In genomic region chr7:80773787-80774508, GRCh38 we compare ENCODE assay signal across 21 cellular contexts.
A peak's percentile ranks its signal among the peaks of the same experiment; 100 is the strongest.
DNase-seq lines count a peak whose midpoint lies in the region; TF ChIP-seq lines count a peak whose summit lies in the region.
"Had no signal": no experiment of that assay in that cellular context is flagged by ENCODE, and none has a peak within 500 bp of the region (broad histone marks: within the 10 kb centered on the region; RNA-seq: fewer than 3 reads in every experiment).

No MANE protein-coding gene starts in this region.

- H3K9me2 ChIP-seq in MM.1S (replicated peaks; ENCODE audit: insufficient read depth, low read length), result no peaks in the 10 kb centered on the region

- peaks cover 24% of the 10 kb centered on the region for H3K4me1 Mint-ChIP-seq in MCF 10A (ENCODE audit: insufficient read depth, unreplicated experiment)

- DNase-seq in MCF 10A (ENCODE audit: unreplicated experiment) (no peak), breast epithelium (ENCODE audit: low spot score in 2 of 2) (no peak), MM.1S (no peak), esophagus muscularis mucosa (ENCODE audit: extremely low spot score) (no peak), suprapubic skin (ENCODE audit: low spot score in 2 of 2) (no peak), ovary (no peak), esophagus squamous epithelium (lab: John Stamatoyannopoulos, UW) (no peak), NCI-H1930 (lab: John Stamatoyannopoulos, UW) (no peak)
- DNase-seq: adrenal gland; colonic mucosa; effector memory CD8-positive, alpha-beta T cell; H7; MV-4-11; NCI-H1694; PC-9; SJCRH30; small intestine; stimulated activated CD4-positive, alpha-beta T cell treated with anti-CD3 and anti-CD28 coated beads, Interleukin-2, amount 100 ng/mL, for 24 hours had no signal

- intact Hi-C loops in MCF 10A (cut with micrococcal nuclease), result no loop called here
- intact Hi-C loops in breast epithelium (cut with DNase I; ENCODE audit: low total_unique reads), result loop anchor here (2.0 kb wide), 1 partner anchor 29 kb away; no protein-coding TSS in a partner anchor
- intact Hi-C loops in esophagus muscularis mucosa (cut with DNase I), result no loop called here
- intact Hi-C loops in ovary (cut with DNase I), result no loop called here
- intact Hi-C loops in esophagus squamous epithelium (cut with DNase I), result no loop called here

- TF ChIP-seq POLR2A in breast epithelium (IDR thresholded peaks at IDR 0.05), result no peak
- TF ChIP-seq POLR2A in esophagus muscularis mucosa (IDR thresholded peaks at IDR 0.05; ENCODE audit: low read depth), result no peak
- TF ChIP-seq POLR2A in suprapubic skin (IDR thresholded peaks at IDR 0.05), result no peak
- TF ChIP-seq POLR2A in ovary (IDR thresholded peaks at IDR 0.05), result no peak
- no peak for TF ChIP-seq POLR2A in esophagus squamous epithelium (IDR thresholded peaks at IDR 0.05)

- BruUV-seq in MCF 10A (replicated peaks; lab: Mats Ljungman, UMichigan), result no TSS peak

- CTCF ChIA-PET in MCF 10A (lab: Yijun Ruan, JAX), result interaction anchor here (0.5 to 1.7 kb wide), 5 partner anchors 11 to 726 kb away, joined by 3 to 6 read pairs (median 3); no protein-coding TSS in a partner anchor

- no peaks in the 10 kb centered on the region for H3K9me3 Mint-ChIP-seq in MCF 10A (ENCODE audit: unreplicated experiment)
- H3K9me3 Mint-ChIP-seq: brain had no signal

- H3K36me3 ChIP-seq in breast epithelium, result no peaks in the 10 kb centered on the region
- H3K36me3 ChIP-seq in MM.1S (replicated peaks; ENCODE audit: insufficient read depth, low read length), result no peaks in the 10 kb centered on the region
- no peaks in the 10 kb centered on the region for H3K36me3 ChIP-seq in esophagus muscularis mucosa
- H3K36me3 ChIP-seq in suprapubic skin, result no peaks in the 10 kb centered on the region
- H3K36me3 ChIP-seq in ovary, result no peaks in the 10 kb centered on the region
- H3K36me3 ChIP-seq in esophagus squamous epithelium, result no peaks in the 10 kb centered on the region
- H3K36me3 ChIP-seq: adrenal gland; BLaER1 treated with 17β-estradiol and CSF1 and Interleukin-3, amounts not matched to agents 10 nM and 100 nM; colonic mucosa had no signal

- no peaks in the 10 kb centered on the region for H3K4me1 ChIP-seq in breast epithelium
- H3K4me1 ChIP-seq in MM.1S (ENCODE audit: low read length), result peaks cover 58% of the 10 kb centered on the region
- peaks cover 20 to 69% (median 64%) of the 10 kb centered on the region in 4 donors for H3K4me1 ChIP-seq in esophagus muscularis mucosa
- peaks cover 32% of the 10 kb centered on the region for H3K4me1 ChIP-seq in suprapubic skin
- H3K4me1 ChIP-seq in ovary (ENCODE audit: insufficient read depth), result no peaks in the 10 kb centered on the region
- peaks cover 8 to 53% (median 9%) of the 10 kb centered on the region in 3 donors for H3K4me1 ChIP-seq in esophagus squamous epithelium
- H3K4me1 ChIP-seq: adrenal gland, colonic mucosa, SJCRH30 had no signal

- H2AFZ ChIP-seq in MM.1S (ENCODE audit: low read length), result peak overlapping the region; percentile 35; the same call in 1 of the 2 replicates
- H2AFZ ChIP-seq: PC-9 had no signal

- no peak overlapping the region for H3K4me2 ChIP-seq in MM.1S (ENCODE audit: low read depth, low read length)
- H3K4me2 ChIP-seq: BLaER1 treated with 17β-estradiol and CSF1 and Interleukin-3, amounts not matched to agents 10 nM and 100 nM; KMS-11; PC-9 had no signal

- peak overlapping the region in 1 of 2 donors; percentile 3 for H3K27ac ChIP-seq in breast epithelium
- no peak overlapping the region for H3K27ac ChIP-seq in MM.1S (ENCODE audit: low read length)
- peak overlapping the region; percentile 22 to 71 (median 68) for H3K27ac ChIP-seq in esophagus muscularis mucosa (replicated peaks in 1 of 4)
- peak overlapping the region; percentile 12 for H3K27ac ChIP-seq in suprapubic skin
- no peak overlapping the region for H3K27ac ChIP-seq in ovary
- H3K27ac ChIP-seq in esophagus squamous epithelium, result peak overlapping the region in 2 of 4 donors; percentile 18 to 24
- H3K27ac ChIP-seq: adrenal gland; BLaER1 treated with 17β-estradiol and CSF1 and Interleukin-3, amounts not matched to agents 10 nM and 100 nM; colonic mucosa; KMS-11; PC-9; SJCRH30 had no signal

- WGBS in esophagus muscularis mucosa, result 33% methylated on average over 1 of the region's 1 CpG
- 54% methylated on average over 1 of the region's 1 CpG for WGBS in suprapubic skin
- WGBS in ovary, 3 donors, result 82 to 92% (median 85%) methylated on average over 1 of the region's 1 CpG
- WGBS in esophagus squamous epithelium, 2 donors, result 18 to 35% methylated on average over 1 of the region's 1 CpG

- H3K27ac Mint-ChIP-seq in MCF 10A (ENCODE audit: low read depth, unreplicated experiment), result peak overlapping the region; percentile 69
- H3K27ac Mint-ChIP-seq: brain; effector memory CD8-positive, alpha-beta T cell had no signal

- H3F3A ChIP-seq in MM.1S (ENCODE audit: insufficient read depth, low read length), result peaks cover 9% of the 10 kb centered on the region

- no peak overlapping the region for H3K9ac ChIP-seq in MM.1S (ENCODE audit: low read length)
- H3K9ac ChIP-seq: BLaER1 treated with 17β-estradiol and CSF1 and Interleukin-3, amounts not matched to agents 10 nM and 100 nM; KMS-11 had no signal

- TF ChIP-seq CTCF in MCF 10A (IDR thresholded peaks at IDR 0.05; ENCODE audit: unreplicated experiment), result no peak
- TF ChIP-seq CTCF in breast epithelium (IDR thresholded peaks at IDR 0.05), result no peak
- no peak for TF ChIP-seq CTCF in MM.1S (IDR thresholded peaks at IDR 0.05; ENCODE audit: low read length)
- TF ChIP-seq CTCF in esophagus muscularis mucosa (IDR thresholded peaks at IDR 0.05), result no peak
- TF ChIP-seq CTCF in suprapubic skin (IDR thresholded peaks at IDR 0.05), result no peak
- TF ChIP-seq CTCF in ovary (IDR thresholded peaks at IDR 0.05), result no peak
- TF ChIP-seq CTCF in esophagus squamous epithelium (IDR thresholded peaks at IDR 0.05), result no peak

- H3K27me3 Mint-ChIP-seq in MCF 10A (ENCODE audit: insufficient read depth, unreplicated experiment), result no peaks in the 10 kb centered on the region
- H3K27me3 Mint-ChIP-seq: effector memory CD8-positive, alpha-beta T cell had no signal

- H3K27me3 ChIP-seq in breast epithelium, result no peaks in the 10 kb centered on the region
- no peaks in the 10 kb centered on the region for H3K27me3 ChIP-seq in MM.1S (replicated peaks; ENCODE audit: insufficient read depth, low read length)
- no peaks in the 10 kb centered on the region for H3K27me3 ChIP-seq in esophagus muscularis mucosa
- no peaks in the 10 kb centered on the region for H3K27me3 ChIP-seq in suprapubic skin
- H3K27me3 ChIP-seq in ovary, result no peaks in the 10 kb centered on the region
- no peaks in the 10 kb centered on the region for H3K27me3 ChIP-seq in esophagus squamous epithelium
- H3K27me3 ChIP-seq: adrenal gland; BLaER1 treated with 17β-estradiol and CSF1 and Interleukin-3, amounts not matched to agents 10 nM and 100 nM; colonic mucosa; SJCRH30 had no signal

- no peak for TF ChIP-seq EP300 in esophagus muscularis mucosa (IDR thresholded peaks at IDR 0.05)
- TF ChIP-seq EP300 in suprapubic skin (IDR thresholded peaks at IDR 0.05), result no peak
- TF ChIP-seq EP300 in ovary (IDR thresholded peaks at IDR 0.05), result no peak

- peaks cover 56% of the 10 kb centered on the region for H3K36me3 Mint-ChIP-seq in MCF 10A (ENCODE audit: insufficient read depth, unreplicated experiment)
- H3K36me3 Mint-ChIP-seq: brain had no signal

- H3K9me3 ChIP-seq in breast epithelium (no peaks in the 10 kb centered on the region), MM.1S (replicated peaks; ENCODE audit: insufficient read depth, low read length) (no peaks in the 10 kb centered on the region), esophagus muscularis mucosa (no peaks in the 10 kb centered on the region), suprapubic skin (no peaks in the 10 kb centered on the region), ovary (no peaks in the 10 kb centered on the region), esophagus squamous epithelium (no peaks in the 10 kb centered on the region)
- H3K9me3 ChIP-seq: adrenal gland; BLaER1 treated with 17β-estradiol and CSF1 and Interleukin-3, amounts not matched to agents 10 nM and 100 nM; colonic mucosa; SJCRH30 had no signal

- H4K20me1 ChIP-seq in MM.1S (ENCODE audit: insufficient read depth, low read length), result no peaks in the 10 kb centered on the region
- H4K20me1 ChIP-seq: BLaER1 treated with 17β-estradiol and CSF1 and Interleukin-3, amounts not matched to agents 10 nM and 100 nM had no signal

- no peaks in the 10 kb centered on the region for H3K79me2 ChIP-seq in MM.1S (ENCODE audit: low read length)

- H3K4me3 ChIP-seq in breast epithelium (no peak overlapping the region), MM.1S (ENCODE audit: low read length) (no peak overlapping the region), esophagus muscularis mucosa (no peak overlapping the region), suprapubic skin (no peak overlapping the region), ovary (no peak overlapping the region), esophagus squamous epithelium (no peak overlapping the region)
- H3K4me3 ChIP-seq: adrenal gland; BLaER1 treated with 17β-estradiol and CSF1 and Interleukin-3, amounts not matched to agents 10 nM and 100 nM; colonic mucosa; PC-9; SJCRH30 had no signal

- POLR2A ChIA-PET in MCF 10A (lab: Yijun Ruan, JAX), result interaction anchor here (1.0 to 1.8 kb wide), 5 partner anchors 14 to 51 kb away, joined by 3 to 6 read pairs (median 4); no protein-coding TSS in a partner anchor

- H3K4me3 Mint-ChIP-seq in MCF 10A (ENCODE audit: unreplicated experiment), result no peak overlapping the region
- H3K4me3 Mint-ChIP-seq: brain; effector memory CD8-positive, alpha-beta T cell had no signal

Comparison
In these comparisons a context has a peak if more than half of its experiments do, and no peak if none do; other contexts are left out.
1. H3K27ac ChIP-seq: peak in esophagus muscularis mucosa (4 of 4) and suprapubic skin (single experiment); none in MM.1S (single experiment) and ovary (0 of 2).